In genomic region chr6:160781298-160781697, GRCh38 we compare ENCODE assay signal across 28 cellular contexts.
"Had no signal": no experiment of that assay in that cellular context is flagged by ENCODE, and none has a peak within 500 bp of the region (broad histone marks: within the 10 kb centered on the region; RNA-seq: fewer than 3 reads in every experiment).

No MANE protein-coding gene starts in this region.

- H3K36me3 Mint-ChIP-seq: activated naive CD4-positive, alpha-beta T cell treated with anti-CD3 and anti-CD28 coated beads, Interleukin-2, amount 50 U/mL, for 24 hours; activated naive CD8-positive, alpha-beta T cell treated with anti-CD3 and anti-CD28 coated beads, Interleukin-2, amount 10 ng/mL, durations not matched to agents 7 days and 5 days had no signal

- H3K9me3 Mint-ChIP-seq: activated CD4-positive, alpha-beta T cell treated with anti-CD3 and anti-CD28 coated beads, Interleukin-2, amount 10 ng/mL, durations not matched to agents 24 days and 14 days; activated CD8-positive, alpha-beta T cell treated with anti-CD3 and anti-CD28 coated beads for 36 hours; activated naive CD4-positive, alpha-beta T cell treated with anti-CD3 and anti-CD28 coated beads, Interleukin-2, amount 50 U/mL, for 24 hours; activated T-helper 17 cell treated with anti-CD3 and anti-CD28 coated beads, Interleukin-2, amount 50 U/mL, for 72 hours; central memory CD8-positive, alpha-beta T cell had no signal

- H3K27ac Mint-ChIP-seq: activated CD4-positive, alpha-beta T cell treated with anti-CD3 and anti-CD28 coated beads, Interleukin-2, amount 10 ng/mL, durations not matched to agents 24 days and 14 days; activated CD8-positive, alpha-beta T cell treated with anti-CD3 and anti-CD28 coated beads for 36 hours; activated naive CD4-positive, alpha-beta T cell treated with anti-CD3 and anti-CD28 coated beads, Interleukin-2, amount 50 U/mL, for 24 hours; activated naive CD8-positive, alpha-beta T cell treated with anti-CD3 and anti-CD28 coated beads, Interleukin-2, amount 10 ng/mL, durations not matched to agents 7 days and 5 days; activated T-cell treated with anti-CD3 and anti-CD28 coated beads, Interleukin-2, amount 50 U/mL, for 72 hours; activated T-helper 17 cell treated with anti-CD3 and anti-CD28 coated beads, Interleukin-2, amount 50 U/mL, for 72 hours had no signal

- ATAC-seq: activated CD8-positive, alpha-beta T cell treated with anti-CD3 and anti-CD28 coated beads for 36 hours; activated T-cell treated with anti-CD3 and anti-CD28 coated beads, Interleukin-2, amount 50 U/mL, for 72 hours; activated T-helper 17 cell treated with anti-CD3 and anti-CD28 coated beads, Interleukin-2, amount 50 U/mL, for 72 hours had no signal

- H3K4me1 Mint-ChIP-seq: activated CD4-positive, alpha-beta T cell treated with anti-CD3 and anti-CD28 coated beads, Interleukin-2, amount 10 ng/mL, durations not matched to agents 24 days and 14 days; activated naive CD4-positive, alpha-beta T cell treated with anti-CD3 and anti-CD28 coated beads, Interleukin-2, amount 50 U/mL, for 24 hours; activated naive CD8-positive, alpha-beta T cell treated with anti-CD3 and anti-CD28 coated beads, Interleukin-2, amount 10 ng/mL, durations not matched to agents 7 days and 5 days; activated T-helper 17 cell treated with anti-CD3 and anti-CD28 coated beads, Interleukin-2, amount 50 U/mL, for 72 hours; central memory CD8-positive, alpha-beta T cell had no signal

- H3K27me3 Mint-ChIP-seq: activated CD4-positive, alpha-beta T cell treated with anti-CD3 and anti-CD28 coated beads, Interleukin-2, amount 10 ng/mL, durations not matched to agents 24 days and 14 days; activated CD8-positive, alpha-beta T cell treated with anti-CD3 and anti-CD28 coated beads for 36 hours; activated naive CD8-positive, alpha-beta T cell treated with anti-CD3 and anti-CD28 coated beads, Interleukin-2, amount 10 ng/mL, durations not matched to agents 7 days and 5 days had no signal

- H3K4me3 Mint-ChIP-seq: activated CD4-positive, alpha-beta T cell treated with anti-CD3 and anti-CD28 coated beads, Interleukin-2, amount 10 ng/mL, durations not matched to agents 24 days and 14 days; activated CD8-positive, alpha-beta T cell treated with anti-CD3 and anti-CD28 coated beads for 36 hours; activated naive CD4-positive, alpha-beta T cell treated with anti-CD3 and anti-CD28 coated beads, Interleukin-2, amount 50 U/mL, for 24 hours; activated naive CD8-positive, alpha-beta T cell treated with anti-CD3 and anti-CD28 coated beads, Interleukin-2, amount 10 ng/mL, durations not matched to agents 7 days and 5 days; activated T-cell treated with anti-CD3 and anti-CD28 coated beads, Interleukin-2, amount 50 U/mL, for 72 hours; activated T-helper 17 cell treated with anti-CD3 and anti-CD28 coated beads, Interleukin-2, amount 50 U/mL, for 72 hours; central memory CD8-positive, alpha-beta T cell had no signal

- DNase-seq: activated CD4-positive, alpha-beta T cell treated with anti-CD3 and anti-CD28 coated beads, Interleukin-2, amount 10 ng/mL, durations not matched to agents 24 days and 14 days; activated CD4-positive, alpha-beta T cell treated with anti-CD3 and anti-CD28 coated beads, Interleukin-2, amount 50 U/mL, for 4 hours; activated CD8-positive, alpha-beta T cell treated with anti-CD3 and anti-CD28 coated beads for 36 hours; activated effector memory CD4-positive, alpha-beta T cell treated with anti-CD3 and anti-CD28 coated beads, Interleukin-2, amount 50 U/mL, for 16 hours; activated naive CD4-positive, alpha-beta T cell; activated naive CD8-positive, alpha-beta T cell treated with anti-CD3 and anti-CD28 coated beads, Interleukin-2, amount 10 ng/mL, durations not matched to agents 7 days and 5 days; activated T-cell treated with anti-CD3 and anti-CD28 coated beads, Interleukin-2, amount 50 U/mL, for 1 hour; activated T-cell treated with anti-CD3 and anti-CD28 coated beads, Interleukin-2, amount 50 U/mL, for 72 hours; amygdala; Karpas-422; NCI-H1105; NCI-H1417 treated with DMSO at 0.1 percent for 48 hours; NCI-H187 treated with DMSO at 0.1 percent for 48 hours; NCI-H345; NCI-H510A; NCI-H526; NCI-H748 treated with DMSO at 0.1 percent for 48 hours; NK-92 treated with Interleukin-12 subunit alpha and Interleukin-12 subunit beta, amount 100 ng/mL, for 24 hours; OCI-M1; Right ventricle myocardium superior; SW 1271; T-helper 1 cell; T-helper 2 cell; T-helper 9 cell; WERI-Rb-1 had no signal
